ENCODE assay signal across 17 cellular contexts in the genomic region with DNA sequence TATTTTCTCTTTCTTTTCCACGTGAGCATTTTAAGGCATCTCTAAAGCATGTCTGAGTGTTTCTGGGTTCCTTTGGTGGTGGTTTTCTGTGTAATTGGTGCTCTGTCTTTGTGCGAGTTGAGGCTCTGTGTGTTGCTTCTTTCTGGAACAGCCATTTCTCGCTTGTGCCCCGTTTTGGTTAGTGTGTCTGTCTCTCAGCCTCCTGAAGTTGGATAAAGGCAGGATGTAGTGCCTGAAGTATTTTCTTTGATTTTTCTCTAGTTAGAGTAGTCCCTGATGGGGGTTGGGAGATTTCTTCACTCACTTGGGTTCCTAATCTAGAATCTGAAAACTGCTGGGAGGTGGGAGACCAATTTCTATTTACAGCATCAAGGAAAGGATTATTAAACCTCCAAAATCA.
DNase-seq lines count a peak whose midpoint lies in the region; ATAC-seq and TF ChIP-seq lines count a peak whose summit lies in the region.
"Had no signal": no experiment of that assay in that cellular context is flagged by ENCODE, and none has a peak within 500 bp of the region (broad histone marks: within the 10 kb centered on the region; RNA-seq: fewer than 3 reads in every experiment).

No MANE protein-coding gene starts in this region.

- TF ChIP-seq CTCF in tibial nerve (IDR thresholded peaks at IDR 0.05) = no peak
- TF ChIP-seq CTCF in tibial artery (IDR thresholded peaks at IDR 0.05) = no peak

- H3K18ac ChIP-seq in mesendoderm (ENCODE audit: low read length) = no peak overlapping the region

- intact Hi-C loops in tibial artery (cut with DNase I; ENCODE audit: low total_unique reads) = no loop called here

- no peaks in the 10 kb centered on the region for H3K79me2 ChIP-seq in mesendoderm (ENCODE audit: control insufficient read depth, insufficient read depth, low read length)

- H3K4me1 ChIP-seq in mesendoderm (ENCODE audit: control insufficient read depth, low read depth, low read length) (peaks cover 22% of the 10 kb centered on the region), tibial nerve (peaks cover 0 to 14% (median 0%) of the 10 kb centered on the region in 4 donors), tibial artery (no peaks in the 10 kb centered on the region)
- H3K4me1 ChIP-seq: gastrocnemius medialis had no signal

- no peak overlapping the region for H3K4ac ChIP-seq in mesendoderm (ENCODE audit: low read depth, low read length)

- H3K36me3 ChIP-seq in mesendoderm (ENCODE audit: control insufficient read depth, insufficient read depth, low read length) (no peaks in the 10 kb centered on the region), tibial nerve (no peaks in the 10 kb centered on the region), tibial artery (no peaks in the 10 kb centered on the region)
- H3K36me3 ChIP-seq: gastrocnemius medialis, thyroid gland had no signal

- H3K27ac ChIP-seq in cingulate gyrus (ENCODE audit: low read depth, low read length) = peak overlapping the region; percentile 33
- no peak overlapping the region for H3K27ac ChIP-seq in mesendoderm (ENCODE audit: low read depth, low read length)
- peak overlapping the region; percentile 11 to 71 (median 46) for H3K27ac ChIP-seq in tibial nerve
- no peak overlapping the region for H3K27ac ChIP-seq in tibial artery
- H3K27ac ChIP-seq: gastrocnemius medialis, GM23248, thyroid gland had no signal

- H2BK5ac ChIP-seq in mesendoderm (ENCODE audit: low read length) = no peak overlapping the region

- no peak for TF ChIP-seq EP300 in tibial nerve (IDR thresholded peaks at IDR 0.05)

- no peak overlapping the region for H4K5ac ChIP-seq in mesendoderm (ENCODE audit: low read length)

- no peak overlapping the region for H2BK120ac ChIP-seq in mesendoderm (ENCODE audit: low read depth, low read length)

- no peak for TF ChIP-seq POLR2A in tibial nerve (IDR thresholded peaks at IDR 0.05)

- H3K23ac ChIP-seq in mesendoderm (ENCODE audit: low read length) = no peak overlapping the region

- no peak overlapping the region for H2BK15ac ChIP-seq in mesendoderm (replicated peaks; ENCODE audit: low read depth)

- H3K27me3 ChIP-seq in mesendoderm (ENCODE audit: insufficient read depth, low read length, poor library complexity) (peaks cover 2% of the 10 kb centered on the region), tibial nerve (no peaks in the 10 kb centered on the region), tibial artery (no peaks in the 10 kb centered on the region)
- H3K27me3 ChIP-seq: gastrocnemius medialis, thyroid gland had no signal

- no peak overlapping the region for H2AK5ac ChIP-seq in mesendoderm (ENCODE audit: low read length)

- H3K56ac ChIP-seq in mesendoderm (ENCODE audit: low read length) = no peak overlapping the region

- no peak overlapping the region for H3K4me2 ChIP-seq in mesendoderm (ENCODE audit: low read length)

- no peak overlapping the region for H4K8ac ChIP-seq in mesendoderm (ENCODE audit: low read depth, low read length)

- H3K4me3 ChIP-seq in mesendoderm (ENCODE audit: low read length) (no peak overlapping the region), tibial nerve (peak overlapping the region in 1 of 4 donors; percentile 13), tibial artery (no peak overlapping the region)
- H3K4me3 ChIP-seq: thyroid gland had no signal

- no peak overlapping the region for H3K9ac ChIP-seq in mesendoderm (ENCODE audit: low read length)
- H3K9ac ChIP-seq: GM23248 had no signal

- WGBS in mesendoderm (ENCODE audit: extremely low coverage, insufficient coverage, low lambda C conversion rate) = no CpG with 5 or more reads among the region's 4 CpGs
- WGBS in tibial nerve, 2 donors = 45 to 50% methylated on average over 4 of the region's 4 CpGs

- DNase-seq in NCI-H69 (lab: John Stamatoyannopoulos, UW) (peak; percentile 79), mesendoderm (peak; percentile 14), tibial nerve (ENCODE audit: low spot score in 2 of 2) (no peak), SW480 (ENCODE audit: low spot score) (no peak), tibial artery (no peak)
- DNase-seq: activated CD4-positive, alpha-beta T cell treated with anti-CD3 and anti-CD28 coated beads for 36 hours; activated CD8-positive, alpha-beta memory T cell treated with anti-CD3 and anti-CD28 coated beads, Interleukin-2, amount 10 ng/mL, durations not matched to agents 7 days and 5 days; AML-193; NCI-H187; NK-92 treated with Interleukin-12 subunit alpha and Interleukin-12 subunit beta, amount 100 ng/mL, for 24 hours; RPMI8226; stimulated activated CD4-positive, alpha-beta T cell treated with anti-CD3 and anti-CD28 coated beads, Interleukin-15, amount 100 ng/mL, for 24 hours; thyroid gland had no signal

- ATAC-seq in GM21360 (IDR thresholded peaks at IDR 0.05; ENCODE audit: unreplicated experiment) = no peak
- ATAC-seq: activated CD4-positive, alpha-beta T cell treated with anti-CD3 and anti-CD28 coated beads for 36 hours; activated CD8-positive, alpha-beta memory T cell treated with anti-CD3 and anti-CD28 coated beads, Interleukin-2, amount 10 ng/mL, durations not matched to agents 7 days and 5 days had no signal

- no peaks in the 10 kb centered on the region for H3K79me1 ChIP-seq in mesendoderm (ENCODE audit: low read length)

- H3K9me3 ChIP-seq in tibial nerve = no peaks in the 10 kb centered on the region
- no peaks in the 10 kb centered on the region for H3K9me3 ChIP-seq in tibial artery
- H3K9me3 ChIP-seq: gastrocnemius medialis, thyroid gland had no signal

Comparison
In these comparisons a context has a peak if more than half of its experiments do, and no peak if none do; other contexts are left out.
1. DNase-seq: peak in NCI-H69 (single experiment) and mesendoderm (single experiment); none in tibial nerve (0 of 2), SW480 (single experiment) and tibial artery (0 of 2).
2. H3K27ac ChIP-seq: peak in cingulate gyrus (single experiment) and tibial nerve (4 of 4); none in mesendoderm (single experiment) and tibial artery (0 of 2).